Comparison of ENCODE assay signal across 1 cellular context in genomic region chrX:11427082-11428033, GRCh38.
A peak's percentile ranks its signal among the peaks of the same experiment; 100 is the strongest.
TF ChIP-seq lines count a peak whose summit lies in the region.

No MANE protein-coding gene starts in this region.

TF ChIP-seq in H1, 55 proteins besides CTCF, POLR2A, EP300 and RAD21:
- TF ChIP-seq EZH2 (IDR thresholded peaks at IDR 0.05; ENCODE audit: low read depth, low read length, severe bottlenecking) (peak; percentile 32), SUZ12 (IDR thresholded peaks at IDR 0.05; ENCODE audit: low read length) (peak; percentile 28; the same call in 1 of the 2 replicates), MAFK (IDR thresholded peaks at IDR 0.05; ENCODE audit: low read depth, low read length) (no peak), CTBP2 (IDR thresholded peaks at IDR 0.05; ENCODE audit: borderline replicate concordance, insufficient read depth, insufficient read length, low read length) (no peak), SP1 (IDR thresholded peaks at IDR 0.05; ENCODE audit: low read depth, low read length) (no peak), TEAD4 (IDR thresholded peaks at IDR 0.05; ENCODE audit: low read depth, low read length) (no peak), HDAC6 (IDR thresholded peaks at IDR 0.05; ENCODE audit: low read depth, low read length) (no peak), CREB1 (IDR thresholded peaks at IDR 0.05) (peak; percentile 45; the same call in 1 of the 2 replicates), CEBPB (IDR thresholded peaks at IDR 0.05; ENCODE audit: low read depth, low read length) (no peak), KDM4A (IDR thresholded peaks at IDR 0.05; ENCODE audit: low read depth, low read length, severe bottlenecking) (peak; percentile 68), MAX (IDR thresholded peaks at IDR 0.05) (peak; percentile 23; the same call in 1 of the 2 replicates), POU5F1 (IDR thresholded peaks at IDR 0.05; ENCODE audit: low read depth, low read length) (no peak), ASH2L (IDR thresholded peaks at IDR 0.05; ENCODE audit: low read length) (no peak), GTF2F1 (IDR thresholded peaks at IDR 0.05; ENCODE audit: borderline replicate concordance, low read depth, low read length) (no peak)
